Comparison of ENCODE assay signal across 14 cellular contexts in genomic region chr1:14627608-14628489, GRCh38. TPM values are rescaled to one million over a fixed set of nuclear protein-coding genes. Genes with fewer than 3 reads are reported as not detected.
DNase-seq lines count a peak whose midpoint lies in the region; ATAC-seq and TF ChIP-seq lines count a peak whose summit lies in the region.
"Had no signal": no experiment of that assay in that cellular context is flagged by ENCODE, and none has a peak within 500 bp of the region (broad histone marks: within the 10 kb centered on the region; RNA-seq: fewer than 3 reads in every experiment).

No MANE protein-coding gene starts in this region.

- H3K27me3 Mint-ChIP-seq in activated T-helper 2 cell treated with anti-CD3 and anti-CD28 coated beads, Interferon-gamma antibody, Interleukin-2, Interleukin-4, amounts not matched to agents 10 μg/mL and 5 μg/mL and 100 μg/mL, durations not matched to agents 14 hours and 24 hours and 36 hours (ENCODE audit: low read depth) = no peaks in the 10 kb centered on the region
- peaks cover 4% of the 10 kb centered on the region for H3K27me3 Mint-ChIP-seq in chondrocyte (ENCODE audit: low read depth)
- H3K27me3 Mint-ChIP-seq in stimulated activated naive B cell treated with anti-CD40 and anti-IgM and Interleukin-4, amounts not matched to agents 10 μg/mL and 1 μg/mL and 100 μg/mL, for 72 hours = peaks cover 0 to 3% of the 10 kb centered on the region in 2 donors

- peaks cover 16% of the 10 kb centered on the region for H3K4me1 ChIP-seq in adipocyte (ENCODE audit: control insufficient read depth, insufficient read depth, low read length)
- H3K4me1 ChIP-seq in lower lobe of right lung = no peaks in the 10 kb centered on the region
- H3K4me1 ChIP-seq: uterus had no signal

- no peaks in the 10 kb centered on the region for H3K27me3 ChIP-seq in adipocyte (replicated peaks; ENCODE audit: control insufficient read depth, insufficient read depth, low read length)
- no peaks in the 10 kb centered on the region for H3K27me3 ChIP-seq in lower lobe of right lung (ENCODE audit: low read depth)
- H3K27me3 ChIP-seq: MG63, uterus had no signal

- H3K9me3 ChIP-seq in adipocyte (ENCODE audit: control insufficient read depth, low read length) = no peaks in the 10 kb centered on the region
- no peaks in the 10 kb centered on the region for H3K9me3 ChIP-seq in lower lobe of right lung
- H3K9me3 ChIP-seq: MG63, uterus had no signal

- H3K27ac Mint-ChIP-seq in activated T-helper 2 cell treated with anti-CD3 and anti-CD28 coated beads, Interferon-gamma antibody, Interleukin-2, Interleukin-4, amounts not matched to agents 10 μg/mL and 5 μg/mL and 100 μg/mL, durations not matched to agents 14 hours and 24 hours and 36 hours = no peak overlapping the region
- H3K27ac Mint-ChIP-seq in chondrocyte (ENCODE audit: unreplicated experiment) = no peak overlapping the region
- H3K27ac Mint-ChIP-seq in stimulated activated naive B cell treated with anti-CD40 and anti-IgM and Interleukin-4, amounts not matched to agents 10 μg/mL and 1 μg/mL and 100 μg/mL, for 72 hours = no peak overlapping the region

- H3K36me3 Mint-ChIP-seq in activated T-helper 2 cell treated with anti-CD3 and anti-CD28 coated beads, Interferon-gamma antibody, Interleukin-2, Interleukin-4, amounts not matched to agents 10 μg/mL and 5 μg/mL and 100 μg/mL, durations not matched to agents 14 hours and 24 hours and 36 hours (ENCODE audit: low read depth) = no peaks in the 10 kb centered on the region
- H3K36me3 Mint-ChIP-seq in chondrocyte (ENCODE audit: low read depth) = no peaks in the 10 kb centered on the region
- H3K36me3 Mint-ChIP-seq in stimulated activated naive B cell treated with anti-CD40 and anti-IgM and Interleukin-4, amounts not matched to agents 10 μg/mL and 1 μg/mL and 100 μg/mL, for 72 hours = no peaks in the 10 kb centered on the region

- H3K4me3 ChIP-seq in adipocyte (ENCODE audit: low read length) (no peak overlapping the region), lower lobe of right lung (no peak overlapping the region)
- H3K4me3 ChIP-seq: MG63, SK-N-MC, uterus had no signal

- no peaks in the 10 kb centered on the region for H3K4me1 Mint-ChIP-seq in activated T-helper 2 cell treated with anti-CD3 and anti-CD28 coated beads, Interferon-gamma antibody, Interleukin-2, Interleukin-4, amounts not matched to agents 10 μg/mL and 5 μg/mL and 100 μg/mL, durations not matched to agents 14 hours and 24 hours and 36 hours (ENCODE audit: low read depth)
- no peaks in the 10 kb centered on the region for H3K4me1 Mint-ChIP-seq in chondrocyte (ENCODE audit: low read depth)
- H3K4me1 Mint-ChIP-seq in stimulated activated naive B cell treated with anti-CD40 and anti-IgM and Interleukin-4, amounts not matched to agents 10 μg/mL and 1 μg/mL and 100 μg/mL, for 72 hours = no peaks in the 10 kb centered on the region

- DNase-seq in adipocyte (ENCODE audit: low read depth) = no peak
- DNase-seq in fibroblast of gingiva (ENCODE audit: low read depth) = peak; percentile 8
- no peak for DNase-seq in lower lobe of right lung
- no peak for DNase-seq in sciatic nerve (ENCODE audit: low spot score)
- no peak for DNase-seq in activated T-helper 2 cell treated with anti-CD3 and anti-CD28 coated beads, Interferon-gamma antibody, Interleukin-2, Interleukin-4, amounts not matched to agents 10 μg/mL and 5 μg/mL and 100 μg/mL, durations not matched to agents 14 hours and 24 hours and 36 hours (ENCODE audit: low spot score)
- no peak for DNase-seq in chondrocyte (ENCODE audit: low spot score)
- DNase-seq in activated CD4-positive, CD25-positive, alpha-beta regulatory T cell (lab: John Stamatoyannopoulos, UW) = no peak
- DNase-seq in stimulated activated naive B cell treated with anti-CD40 and anti-IgM and Interleukin-4, amounts not matched to agents 10 μg/mL and 1 μg/mL and 100 μg/mL, for 72 hours = no peak
- DNase-seq: central memory CD4-positive, alpha-beta T cell; NCI-H2107 had no signal

- H3K27ac ChIP-seq in lower lobe of right lung = peak overlapping the region; percentile 60
- H3K27ac ChIP-seq: epithelial cell of prostate, SK-N-MC, uterus had no signal

- H3K9ac ChIP-seq in adipocyte (ENCODE audit: low read length) = peak overlapping the region; percentile 7

- H3K4me3 Mint-ChIP-seq in activated T-helper 2 cell treated with anti-CD3 and anti-CD28 coated beads, Interferon-gamma antibody, Interleukin-2, Interleukin-4, amounts not matched to agents 10 μg/mL and 5 μg/mL and 100 μg/mL, durations not matched to agents 14 hours and 24 hours and 36 hours (ENCODE audit: low read depth) = no peak overlapping the region
- H3K4me3 Mint-ChIP-seq in chondrocyte (ENCODE audit: unreplicated experiment) = no peak overlapping the region
- H3K4me3 Mint-ChIP-seq in stimulated activated naive B cell treated with anti-CD40 and anti-IgM and Interleukin-4, amounts not matched to agents 10 μg/mL and 1 μg/mL and 100 μg/mL, for 72 hours = no peak overlapping the region

- no peaks in the 10 kb centered on the region for H3K36me3 ChIP-seq in adipocyte (ENCODE audit: control insufficient read depth, insufficient read depth, low read length, severe bottlenecking)
- no peaks in the 10 kb centered on the region for H3K36me3 ChIP-seq in lower lobe of right lung
- H3K36me3 ChIP-seq: MG63, uterus had no signal

- ATAC-seq in lower lobe of right lung = peak in 1 of 2 donors; percentile 27
- ATAC-seq in sciatic nerve = peak; percentile 55
- ATAC-seq in stimulated activated naive B cell treated with anti-CD40 and anti-IgM and Interleukin-4, amounts not matched to agents 10 μg/mL and 1 μg/mL and 100 μg/mL, for 72 hours (replicated peaks) = no peak

- TF ChIP-seq CTCF in lower lobe of right lung (IDR thresholded peaks at IDR 0.05) (no peak), chondrocyte (IDR thresholded peaks at IDR 0.05) (no peak)

- intact Hi-C loops in lower lobe of right lung (cut with DNase I) = no loop called here
- intact Hi-C loops in sciatic nerve (cut with DNase I) = loop anchor here (10.0 kb wide), 1 partner anchor 147 kb away; no protein-coding TSS in a partner anchor
- intact Hi-C loops in activated T-helper 2 cell treated with anti-CD3 and anti-CD28 coated beads, Interferon-gamma antibody, Interleukin-2, Interleukin-4, amounts not matched to agents 10 μg/mL and 5 μg/mL and 100 μg/mL, durations not matched to agents 14 hours and 24 hours and 36 hours (cut with micrococcal nuclease) = no loop called here

- peaks cover 7% of the 10 kb centered on the region for H3K9me3 Mint-ChIP-seq in activated T-helper 2 cell treated with anti-CD3 and anti-CD28 coated beads, Interferon-gamma antibody, Interleukin-2, Interleukin-4, amounts not matched to agents 10 μg/mL and 5 μg/mL and 100 μg/mL, durations not matched to agents 14 hours and 24 hours and 36 hours
- no peaks in the 10 kb centered on the region for H3K9me3 Mint-ChIP-seq in chondrocyte (ENCODE audit: low read depth)
- H3K9me3 Mint-ChIP-seq in stimulated activated naive B cell treated with anti-CD40 and anti-IgM and Interleukin-4, amounts not matched to agents 10 μg/mL and 1 μg/mL and 100 μg/mL, for 72 hours = peaks cover 0 to 3% of the 10 kb centered on the region in 2 donors

RNA-seq across cellular contexts. Expression of gene KAZN, which starts 29.4 kb away (rescaled TPM):
- 21.2 TPM for total RNA-seq in lower lobe of right lung
- total RNA-seq in sciatic nerve = 37.2 TPM
- total RNA-seq in activated T-helper 2 cell treated with anti-CD3 and anti-CD28 coated beads, Interferon-gamma antibody, Interleukin-2, Interleukin-4, amounts not matched to agents 10 μg/mL and 5 μg/mL and 100 μg/mL, durations not matched to agents 14 hours and 24 hours and 36 hours = 0.68 and 1.2 TPM in 2 replicates
- 19.4 to 30.1 TPM (median 29.6 TPM) in 3 replicates for total RNA-seq in chondrocyte
